26 cellular contexts compared by ENCODE assay signal in the genomic region with DNA sequence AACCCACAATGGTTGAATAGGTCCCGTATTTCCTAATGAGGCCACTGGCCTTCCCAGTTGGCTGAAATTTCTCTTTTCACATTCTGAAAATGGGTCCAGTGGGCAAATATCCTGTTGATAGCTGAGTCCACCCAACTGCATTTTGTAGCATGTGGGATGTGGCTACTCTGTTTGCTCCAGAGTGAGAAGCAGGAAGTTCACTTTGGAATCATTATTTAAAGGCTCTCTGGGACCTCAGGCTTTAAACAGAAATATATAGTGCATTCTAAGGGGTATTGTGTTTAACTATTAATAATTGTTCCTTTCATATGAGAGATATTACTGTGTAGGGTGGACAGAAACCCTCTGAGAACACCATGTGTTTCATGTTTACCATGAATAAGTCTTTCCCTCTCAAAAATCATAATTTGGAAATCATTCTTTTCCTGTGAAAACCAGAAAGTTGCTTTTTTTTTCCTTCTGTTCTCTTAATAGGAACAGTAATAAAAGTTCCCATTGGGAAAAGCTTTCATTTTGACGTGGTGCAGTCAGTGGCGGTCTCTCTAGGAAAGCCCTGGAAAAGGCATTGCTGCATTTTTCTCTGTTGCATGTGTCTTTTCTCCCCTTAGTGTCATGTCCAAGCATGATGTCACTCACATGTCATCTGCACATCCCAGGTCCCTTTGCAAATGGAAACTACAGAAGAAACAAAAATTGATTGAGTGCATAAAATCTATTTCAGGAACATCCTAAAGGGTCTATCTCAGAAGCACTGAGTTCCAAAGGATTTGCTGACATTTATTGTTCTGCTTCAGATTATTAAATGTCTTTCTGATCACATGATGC.
A peak's percentile ranks its signal among the peaks of the same experiment; 100 is the strongest.
DNase-seq lines count a peak whose midpoint lies in the region; ATAC-seq, FAIRE-seq and TF ChIP-seq lines count a peak whose summit lies in the region.
"Had no signal": no experiment of that assay in that cellular context is flagged by ENCODE, and none has a peak within 500 bp of the region (broad histone marks: within the 10 kb centered on the region; RNA-seq: fewer than 3 reads in every experiment).

No MANE protein-coding gene starts in this region.

- no peak overlapping the region for H3K4me2 ChIP-seq in K562 (ENCODE audit: insufficient read depth, low read length)

- TF ChIP-seq POLR2A in K562 (conservative IDR thresholded peaks at IDR 0.05) = no peak

- H3K27me3 ChIP-seq in K562 (ENCODE audit: control insufficient read depth in 2 of 2, insufficient read depth in 2 of 2, low read length in 2 of 2) (peaks cover 3 to 10% of the 10 kb centered on the region in 2 experiments; a peak in 3 of 5 replicates), muscle layer of duodenum (ENCODE audit: low read depth, low read length) (no peaks in the 10 kb centered on the region)
- H3K27me3 ChIP-seq: dorsolateral prefrontal cortex, right lobe of liver, spleen had no signal

- no peak overlapping the region for H2AFZ ChIP-seq in K562 (ENCODE audit: low read depth, low read length)

- H4K20me1 ChIP-seq in K562 (replicated peaks; ENCODE audit: control insufficient read depth, insufficient read depth, low read length) = no peaks in the 10 kb centered on the region; the same call in 1 of the 2 replicates

- BruUV-seq in K562 (replicated peaks; lab: Mats Ljungman, UMichigan) = no TSS peak

- H3K9me3 ChIP-seq in K562 (replicated peaks; ENCODE audit: control insufficient read depth, insufficient read depth, low read depth, low read length) (no peaks in the 10 kb centered on the region), muscle layer of duodenum (ENCODE audit: control insufficient read depth in 1 of 2, low read length in 2 of 2) (no peaks in the 10 kb centered on the region)
- H3K9me3 ChIP-seq: right lobe of liver, spleen had no signal

- no peaks in the 10 kb centered on the region for H3K79me2 ChIP-seq in K562 (ENCODE audit: control insufficient read depth, insufficient read depth, low read length)

- no peak for FAIRE-seq in K562 (lab: Jason Lieb, UNC)
- FAIRE-seq: GM18507, H1, TTC549 had no signal

- TF ChIP-seq CTCF in K562 (IDR thresholded peaks at IDR 0.05 in 2 of 3, conservative IDR thresholded peaks at IDR 0.05 in 1 of 3; ENCODE audit: insufficient read depth in 2 of 3, low read depth in 1 of 3, low read length in 3 of 3) = no peak

- H3K27ac ChIP-seq in K562 (ENCODE audit: extremely low read depth, low read depth, low read length) (no peak overlapping the region), muscle layer of duodenum (ENCODE audit: low read length) (peak overlapping the region; percentile 26)
- H3K27ac ChIP-seq: 22Rv1, dorsolateral prefrontal cortex, right lobe of liver, spleen had no signal

- H3K36me3 ChIP-seq in K562 (ENCODE audit: control insufficient read depth, insufficient read depth, low read length) = no peaks in the 10 kb centered on the region
- H3K36me3 ChIP-seq in muscle layer of duodenum (ENCODE audit: control insufficient read depth in 1 of 2, insufficient read depth in 2 of 2, low read length in 2 of 2) = no peaks in the 10 kb centered on the region
- H3K36me3 ChIP-seq: right lobe of liver, spleen had no signal

- DNase-seq in DMS53 (lab: John Stamatoyannopoulos, UW) (peak; percentile 21), DMS53 treated with DMSO at 0.1 percent for 48 hours (lab: John Stamatoyannopoulos, UW; ENCODE audit: unreplicated experiment) (no peak), HuH-7.5 (ENCODE audit: low spot score) (peak; percentile 6), K562 (ENCODE audit: extremely low read depth in 1 of 4, low spot score in 3 of 4) (no peak), RPMI8226 (no peak), NCI-H1417 treated with DMSO at 0.1 percent for 48 hours (lab: John Stamatoyannopoulos, UW) (no peak)
- DNase-seq in activated effector memory CD4-positive, alpha-beta T cell treated with Interleukin-2 at 50 U/mL for 16 hours = no peak
- DNase-seq: activated CD4-positive, alpha-beta memory T cell treated with anti-CD3 and anti-CD28 coated beads, Interleukin-2, amount 10 ng/mL, durations not matched to agents 7 days and 5 days; activated CD4-positive, alpha-beta T cell treated with anti-CD3 and anti-CD28 coated beads for 1 hour; activated CD8-positive, alpha-beta memory T cell treated with anti-CD3 and anti-CD28 coated beads, Interleukin-2, amount 50 U/mL, for 48 hours; activated naive CD4-positive, alpha-beta T cell treated with anti-CD3 and anti-CD28 coated beads, Interleukin-2, amount 50 U/mL, for 16 hours; dorsolateral prefrontal cortex; MM.1S; naive B cell; NCI-H1105 treated with DMSO at 0.1 percent for 48 hours; nucleus accumbens; right lobe of liver; spleen; stimulated activated CD4-positive, alpha-beta T cell treated with anti-CD3 and anti-CD28 coated beads, Interleukin-2, amount 100 ng/mL, for 24 hours; stimulated activated naive CD8-positive, alpha-beta T cell treated with anti-CD3 and anti-CD28 coated beads, Interleukin-15, Interleukin-2, amounts not matched to agents 100 U/mL and 50 U/mL, for 24 hours had no signal

- no peak for TF ChIP-seq EP300 in K562 (IDR thresholded peaks at IDR 0.05; ENCODE audit: low read length)

- H3K4me1 ChIP-seq in K562 (replicated peaks in 1 of 2; ENCODE audit: control insufficient read depth in 2 of 2, insufficient read depth in 2 of 2, low read length in 2 of 2) (no peaks in the 10 kb centered on the region), muscle layer of duodenum (ENCODE audit: control insufficient read depth in 1 of 2, insufficient read depth in 2 of 2, low read length in 2 of 2) (no peaks in the 10 kb centered on the region)
- H3K4me1 ChIP-seq: right lobe of liver, spleen had no signal

- 3% methylated on average over 3 of the region's 3 CpGs for WGBS in K562 (ENCODE audit: insufficient coverage, low coverage, missing lambda C conversion rate)

- H3K9me1 ChIP-seq in K562 (ENCODE audit: control insufficient read depth, insufficient read depth, low read length) = no peaks in the 10 kb centered on the region

- no peak for TF ChIP-seq RAD21 in K562 (CRISPR knock-in tag; conservative IDR thresholded peaks at IDR 0.05 in 1 of 2, IDR thresholded peaks at IDR 0.05 in 1 of 2)

- in situ Hi-C loops in K562 (cut with MboI) = no loop called here

- no peak overlapping the region for H3K4me3 ChIP-seq in K562
- no peak overlapping the region for H3K4me3 ChIP-seq in muscle layer of duodenum (ENCODE audit: low read depth in 1 of 2, low read length in 2 of 2)
- H3K4me3 ChIP-seq: dorsolateral prefrontal cortex, right lobe of liver, spleen had no signal

- intact Hi-C loops in K562 (cut with micrococcal nuclease) = no loop called here

- no peak overlapping the region for H3K9ac ChIP-seq in K562 (ENCODE audit: insufficient read depth in 1 of 2, low read depth in 2 of 2, low read length in 2 of 2)

- ATAC-seq in K562 = no peak
- ATAC-seq: left lobe of liver; right lobe of liver; stimulated activated naive CD8-positive, alpha-beta T cell treated with anti-CD3 and anti-CD28 coated beads, Interleukin-15, Interleukin-2, amounts not matched to agents 100 U/mL and 50 U/mL, for 24 hours had no signal

- POLR2A ChIA-PET in K562 (lab: Yijun Ruan, JAX) = no interaction called here

- CTCF ChIA-PET in K562 (lab: Yijun Ruan, JAX; ENCODE audit: low intra/inter-chr PET ratio) = no interaction called here

TF ChIP-seq in K562, 482 proteins besides CTCF, POLR2A, EP300 and RAD21:
- TF ChIP-seq, protein P1, sequence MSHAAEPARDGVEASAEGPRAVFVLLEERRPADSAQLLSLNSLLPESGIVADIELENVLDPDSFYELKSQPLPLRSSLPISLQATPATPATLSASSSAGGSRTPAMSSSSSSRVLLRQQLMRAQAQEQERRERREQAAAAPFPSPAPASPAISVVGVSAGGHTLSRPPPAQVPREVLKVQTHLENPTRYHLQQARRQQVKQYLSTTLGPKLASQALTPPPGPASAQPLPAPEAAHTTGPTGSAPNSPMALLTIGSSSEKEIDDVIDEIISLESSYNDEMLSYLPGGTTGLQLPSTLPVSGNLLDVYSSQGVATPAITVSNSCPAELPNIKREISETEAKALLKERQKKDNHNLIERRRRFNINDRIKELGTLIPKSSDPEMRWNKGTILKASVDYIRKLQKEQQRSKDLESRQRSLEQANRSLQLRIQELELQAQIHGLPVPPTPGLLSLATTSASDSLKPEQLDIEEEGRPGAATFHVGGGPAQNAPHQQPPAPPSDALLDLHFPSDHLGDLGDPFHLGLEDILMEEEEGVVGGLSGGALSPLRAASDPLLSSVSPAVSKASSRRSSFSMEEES (CRISPR knock-in tag; IDR thresholded peaks at IDR 0.05) = 0 out of 2 replicates have a peak, but pooled peaks have one; percentile 21
- TF ChIP-seq ESRRA (IDR thresholded peaks at IDR 0.05; ENCODE audit: borderline replicate concordance, low read depth) = no peak

Comparison
In these comparisons a context has a peak if more than half of its experiments do, and no peak if none do; other contexts are left out.
1. DNase-seq: peak in DMS53 (single experiment) and HuH-7.5 (single experiment); none in DMS53 treated with DMSO at 0.1 percent for 48 hours (single experiment), K562 (0 of 4), RPMI8226 (single experiment), NCI-H1417 treated with DMSO at 0.1 percent for 48 hours (single experiment) and activated effector memory CD4-positive, alpha-beta T cell treated with Interleukin-2 at 50 U/mL for 16 hours (single experiment).